16 cellular contexts compared by ENCODE assay signal in genomic region chr13:29576581-29576980, GRCh38. TPM values are rescaled to one million over a fixed set of nuclear protein-coding genes. Genes with fewer than 3 reads are reported as not detected.
A peak's percentile ranks its signal among the peaks of the same experiment; 100 is the strongest.
DNase-seq lines count a peak whose midpoint lies in the region; ATAC-seq and TF ChIP-seq lines count a peak whose summit lies in the region.
"Had no signal": no experiment of that assay in that cellular context is flagged by ENCODE, and none has a peak within 500 bp of the region (broad histone marks: within the 10 kb centered on the region; RNA-seq: fewer than 3 reads in every experiment).

No MANE protein-coding gene starts in this region.

- H3K27me3 Mint-ChIP-seq in activated naive CD4-positive, alpha-beta T cell treated with anti-CD3 and anti-CD28 coated beads, Interleukin-2, amount 10 ng/mL, durations not matched to agents 7 days and 5 days: no peaks in the 10 kb centered on the region
- no peaks in the 10 kb centered on the region for H3K27me3 Mint-ChIP-seq in WTC11 (ENCODE audit: low read depth)
- H3K27me3 Mint-ChIP-seq: CD4-positive, CD25-positive, alpha-beta regulatory T cell had no signal

- CTCF ChIA-PET in activated naive CD4-positive, alpha-beta T cell treated with anti-CD3 and anti-CD28 coated beads, Interleukin-2, amount 10 ng/mL, durations not matched to agents 7 days and 5 days (lab: Charles Lee): no interaction called here
- CTCF ChIA-PET in WTC11 (lab: Charles Lee): interaction anchor here (1.0 to 1.4 kb wide), 2 partner anchors 12 to 104 kb away, joined by 3 to 4 read pairs; no protein-coding TSS in a partner anchor

- no peak for ATAC-seq in activated naive CD4-positive, alpha-beta T cell treated with anti-CD3 and anti-CD28 coated beads, Interleukin-2, amount 50 U/mL, for 72 hours
- ATAC-seq in WTC11 (no peak), HG02623 (IDR thresholded peaks at IDR 0.05; ENCODE audit: unreplicated experiment) (no peak)
- ATAC-seq: GM12878 had no signal

- H3K4me1 Mint-ChIP-seq in activated naive CD4-positive, alpha-beta T cell treated with anti-CD3 and anti-CD28 coated beads, Interleukin-2, amount 10 ng/mL, durations not matched to agents 7 days and 5 days: peaks cover 13% of the 10 kb centered on the region
- peaks cover 52% of the 10 kb centered on the region for H3K4me1 Mint-ChIP-seq in WTC11

- H3K27ac Mint-ChIP-seq in activated naive CD4-positive, alpha-beta T cell treated with anti-CD3 and anti-CD28 coated beads, Interleukin-2, amount 50 U/mL, for 72 hours: peak overlapping the region; percentile 12 to 18
- no peak overlapping the region for H3K27ac Mint-ChIP-seq in activated naive CD4-positive, alpha-beta T cell treated with anti-CD3 and anti-CD28 coated beads, Interleukin-2, amount 10 ng/mL, durations not matched to agents 7 days and 5 days
- 0 out of 2 replicates have a peak overlapping the region, but pooled peaks have one; percentile 49 for H3K27ac Mint-ChIP-seq in WTC11

- TF ChIP-seq CTCF in WTC11 (IDR thresholded peaks at IDR 0.05): no peak

- H3K9me3 Mint-ChIP-seq in activated naive CD4-positive, alpha-beta T cell treated with anti-CD3 and anti-CD28 coated beads, Interleukin-2, amount 50 U/mL, for 72 hours: no peaks in the 10 kb centered on the region
- H3K9me3 Mint-ChIP-seq in activated naive CD4-positive, alpha-beta T cell treated with anti-CD3 and anti-CD28 coated beads, Interleukin-2, amount 10 ng/mL, durations not matched to agents 7 days and 5 days: no peaks in the 10 kb centered on the region
- H3K9me3 Mint-ChIP-seq in WTC11: peaks cover 8% of the 10 kb centered on the region; the same call in 1 of the 2 replicates
- H3K9me3 Mint-ChIP-seq: H9, HFFc6 had no signal

- POLR2A ChIA-PET in WTC11 (lab: Charles Lee): interaction anchor here (0.9 kb wide), 1 partner anchor 9 kb away, joined by 3 read pairs; no protein-coding TSS in a partner anchor

- H3K4me3 Mint-ChIP-seq in activated naive CD4-positive, alpha-beta T cell treated with anti-CD3 and anti-CD28 coated beads, Interleukin-2, amount 10 ng/mL, durations not matched to agents 7 days and 5 days: no peak overlapping the region
- H3K4me3 Mint-ChIP-seq in WTC11: no peak overlapping the region
- H3K4me3 Mint-ChIP-seq: CD4-positive, CD25-positive, alpha-beta regulatory T cell; H9; HFFc6 had no signal

- no peak for DNase-seq in activated naive CD4-positive, alpha-beta T cell treated with anti-CD3 and anti-CD28 coated beads, Interleukin-2, amount 50 U/mL, for 72 hours (ENCODE audit: low spot score in 2 of 2)
- no peak for DNase-seq in activated naive CD4-positive, alpha-beta T cell treated with anti-CD3 and anti-CD28 coated beads, Interleukin-2, amount 10 ng/mL, durations not matched to agents 7 days and 5 days
- DNase-seq in WTC11 (ENCODE audit: low spot score): no peak
- peak; percentile 52 for DNase-seq in cerebellum (ENCODE audit: low spot score)
- no peak for DNase-seq in Kasumi-1 (lab: John Stamatoyannopoulos, UW)
- no peak for DNase-seq in NCI-H2107 treated with DMSO at 0.1 percent for 48 hours (lab: John Stamatoyannopoulos, UW; ENCODE audit: unreplicated experiment)
- DNase-seq in NCI-H1092 (lab: John Stamatoyannopoulos, UW): no peak
- DNase-seq: AML-193; CD4-positive, CD25-positive, alpha-beta regulatory T cell; DMS 273 treated with DMSO at 0.1 percent for 48 hours; GOT3; H9; KBM-7 had no signal

- H3K36me3 Mint-ChIP-seq in activated naive CD4-positive, alpha-beta T cell treated with anti-CD3 and anti-CD28 coated beads, Interleukin-2, amount 50 U/mL, for 72 hours: peaks cover 0 to 6% of the 10 kb centered on the region in 2 donors
- H3K36me3 Mint-ChIP-seq in activated naive CD4-positive, alpha-beta T cell treated with anti-CD3 and anti-CD28 coated beads, Interleukin-2, amount 10 ng/mL, durations not matched to agents 7 days and 5 days: peaks cover 12% of the 10 kb centered on the region
- peaks cover 6% of the 10 kb centered on the region for H3K36me3 Mint-ChIP-seq in WTC11

TF ChIP-seq in WTC11, 78 proteins besides CTCF, POLR2A, EP300 and RAD21:
- TF ChIP-seq SMAD4 (CRISPR knock-in tag; IDR thresholded peaks at IDR 0.05): no peak
- no peak for TF ChIP-seq NFATC4 (CRISPR knock-in tag; IDR thresholded peaks at IDR 0.05)
- no peak for TF ChIP-seq AR (CRISPR knock-in tag; IDR thresholded peaks at IDR 0.05)
TF ChIP-seq in WTC11: peak in this region for 0.

RNA-seq across cellular contexts. Expression of gene SLC7A1, which starts 18.9 kb away (rescaled TPM):
- 10 to 100 TPM; 63.8 to 92.7 TPM for total RNA-seq in activated naive CD4-positive, alpha-beta T cell treated with anti-CD3 and anti-CD28 coated beads, Interleukin-2, amount 50 U/mL, for 72 hours
- total RNA-seq in WTC11 (2021) (67.0 to 84.5 TPM (median 68.9 TPM) in 3 replicates), cerebellum (32.0 TPM)
